In genomic region chr1:119204940-119205339, GRCh38 we compare ENCODE assay signal across 29 cellular contexts.
"Had no signal": no experiment of that assay in that cellular context is flagged by ENCODE, and none has a peak within 500 bp of the region (broad histone marks: within the 10 kb centered on the region; RNA-seq: fewer than 3 reads in every experiment).

No MANE protein-coding gene starts in this region.

- H2AFZ ChIP-seq: parathyroid adenoma had no signal

- H3K36me3 ChIP-seq: ovary, right lobe of liver, sigmoid colon, thoracic aorta, thyroid gland, tibial nerve, upper lobe of left lung, vagina had no signal

- H3K9ac ChIP-seq: parathyroid adenoma had no signal

- H3K9me3 ChIP-seq: ovary, right lobe of liver, thoracic aorta, thyroid gland, upper lobe of left lung, vagina had no signal

- FAIRE-seq: small intestine, urothelium cell line had no signal

- H3K4me1 ChIP-seq: parathyroid adenoma, psoas muscle, right lobe of liver, sigmoid colon, stomach, thyroid gland, upper lobe of left lung, vagina had no signal

- H3K36me3 Mint-ChIP-seq: natural killer cell; stimulated activated effector memory CD8-positive, alpha-beta T cell treated with anti-CD3 and anti-CD28 coated beads, Interleukin-12 subunit alpha, Interleukin-12 subunit beta, amount 100 ng/mL, for 72 hours had no signal

- H3K27ac Mint-ChIP-seq: natural killer cell; nephron; progenitor cell of endocrine pancreas; stimulated activated effector memory CD8-positive, alpha-beta T cell treated with anti-CD3 and anti-CD28 coated beads, Interleukin-12 subunit alpha, Interleukin-12 subunit beta, amount 100 ng/mL, for 72 hours; stimulated activated naive B cell treated with anti-CD40 and anti-IgM and Interleukin-4, amounts not matched to agents 10 μg/mL and 1 μg/mL and 100 μg/mL, for 72 hours; stimulated activated naive CD8-positive, alpha-beta T cell treated with anti-CD3 and anti-CD28 coated beads, Interleukin-15, Interleukin-2, amounts not matched to agents 100 ng/mL and 50 ng/mL, for 24 hours had no signal

- ATAC-seq: natural killer cell; psoas muscle; right cardiac atrium; right lobe of liver; stimulated activated effector memory CD8-positive, alpha-beta T cell treated with anti-CD3 and anti-CD28 coated beads, Interleukin-12 subunit alpha, Interleukin-12 subunit beta, amount 100 ng/mL, for 72 hours; stimulated activated naive B cell treated with anti-CD40 and anti-IgM and Interleukin-4, amounts not matched to agents 10 μg/mL and 1 μg/mL and 100 μg/mL, for 72 hours had no signal

- H3K4me3 ChIP-seq: ovary, psoas muscle, right lobe of liver, sigmoid colon, stomach, thoracic aorta, thyroid gland, tibial nerve, upper lobe of left lung, vagina had no signal

- H3K4me3 Mint-ChIP-seq: natural killer cell; nephron; neural crest cell; stimulated activated effector memory CD8-positive, alpha-beta T cell treated with anti-CD3 and anti-CD28 coated beads, Interleukin-12 subunit alpha, Interleukin-12 subunit beta, amount 100 ng/mL, for 72 hours; stimulated activated naive B cell treated with anti-CD40 and anti-IgM and Interleukin-4, amounts not matched to agents 10 μg/mL and 1 μg/mL and 100 μg/mL, for 72 hours; stimulated activated naive CD8-positive, alpha-beta T cell treated with anti-CD3 and anti-CD28 coated beads, Interleukin-15, Interleukin-2, amounts not matched to agents 100 ng/mL and 50 ng/mL, for 24 hours had no signal

- H3K4me1 Mint-ChIP-seq: natural killer cell; nephron; neural crest cell; stimulated activated effector memory CD8-positive, alpha-beta T cell treated with anti-CD3 and anti-CD28 coated beads, Interleukin-12 subunit alpha, Interleukin-12 subunit beta, amount 100 ng/mL, for 72 hours; stimulated activated naive B cell treated with anti-CD40 and anti-IgM and Interleukin-4, amounts not matched to agents 10 μg/mL and 1 μg/mL and 100 μg/mL, for 72 hours had no signal

- DNase-seq: natural killer cell; occipital lobe; ovary; posterior cingulate gyrus; psoas muscle; right cardiac atrium; right lobe of liver; sigmoid colon; small intestine; stimulated activated CD4-positive, alpha-beta T cell treated with anti-CD3 and anti-CD28 coated beads, Interleukin-15, amount 100 ng/mL, for 24 hours; stimulated activated CD4-positive, alpha-beta T cell treated with anti-CD3 and anti-CD28 coated beads, Interleukin-2, amount 100 ng/mL, for 24 hours; stimulated activated CD4-positive, alpha-beta T cell treated with anti-CD3 and anti-CD28 coated beads, Interleukin-2, amount 100 ng/mL, for 48 hours; stimulated activated CD4-positive, alpha-beta T cell treated with anti-CD3 and anti-CD28 coated beads, Interleukin-4, amount 100 ng/mL, for 24 hours; stimulated activated naive B cell treated with anti-CD40 and anti-IgM and Interleukin-4, amounts not matched to agents 10 μg/mL and 1 μg/mL and 100 μg/mL, for 72 hours; stimulated activated naive CD4-positive, alpha-beta T cell treated with Interleukin-2 at 50 U/mL for 16 hours; stomach; thyroid gland; trophoblast cell; upper lobe of left lung had no signal

- H3K27me3 ChIP-seq: ovary, right lobe of liver, sigmoid colon, stomach, thyroid gland, tibial nerve, upper lobe of left lung, vagina had no signal

- H3K79me2 ChIP-seq: parathyroid adenoma had no signal

- H3K27me3 Mint-ChIP-seq: progenitor cell of endocrine pancreas; stimulated activated naive B cell treated with anti-CD40 and anti-IgM and Interleukin-4, amounts not matched to agents 10 μg/mL and 1 μg/mL and 100 μg/mL, for 72 hours; stimulated activated naive CD8-positive, alpha-beta T cell treated with anti-CD3 and anti-CD28 coated beads, Interleukin-15, Interleukin-2, amounts not matched to agents 100 ng/mL and 50 ng/mL, for 24 hours had no signal

- H3K27ac ChIP-seq: ovary, parathyroid adenoma, psoas muscle, right lobe of liver, sigmoid colon, stomach, thoracic aorta, thyroid gland, tibial nerve, upper lobe of left lung, vagina had no signal
